ENCODE assay signal across 26 cellular contexts in the genomic region with DNA sequence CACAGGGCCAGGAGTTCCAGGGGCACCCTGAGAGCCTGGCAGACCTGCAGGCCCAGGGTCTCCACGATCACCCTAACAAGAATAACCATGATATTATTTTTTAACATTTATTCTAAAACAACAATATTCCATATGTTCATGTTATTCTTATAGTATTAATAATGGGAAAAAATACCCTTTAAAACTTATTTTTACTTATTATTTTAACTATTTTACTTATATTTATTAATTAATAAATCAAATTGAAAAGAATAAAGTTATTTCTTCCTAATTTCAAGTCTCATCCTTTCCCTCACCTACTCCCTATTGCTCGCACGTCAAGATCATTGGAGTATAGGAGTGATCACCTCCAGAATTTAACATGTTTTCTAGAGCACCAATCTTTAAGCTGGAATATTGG.
"Had no signal": no experiment of that assay in that cellular context is flagged by ENCODE, and none has a peak within 500 bp of the region (broad histone marks: within the 10 kb centered on the region; RNA-seq: fewer than 3 reads in every experiment).

No MANE protein-coding gene starts in this region.

- H3K4me3 ChIP-seq: colonic mucosa, gastrocnemius medialis, heart left ventricle, lower lobe of right lung, pancreas, right lobe of liver, thyroid gland, vagina had no signal

- ATAC-seq: gastrocnemius medialis; heart left ventricle; left ventricle myocardium superior; lower lobe of right lung; natural killer cell; pancreas; right lobe of liver; stimulated activated naive CD8-positive, alpha-beta T cell treated with anti-CD3 and anti-CD28 coated beads, Interleukin-15, amount 100 ng/mL, for 72 hours had no signal

- H3K4me1 Mint-ChIP-seq: immature natural killer cell; natural killer cell; stimulated activated naive CD8-positive, alpha-beta T cell treated with anti-CD3 and anti-CD28 coated beads, Interleukin-15, amount 100 ng/mL, for 72 hours had no signal

- H3K36me3 ChIP-seq: colonic mucosa, gastrocnemius medialis, lower lobe of right lung, pancreas, thyroid gland had no signal

- H3K36me3 Mint-ChIP-seq: immature natural killer cell, natural killer cell had no signal

- DNase-seq: central memory CD4-positive, alpha-beta T cell; colonic mucosa; effector memory CD4-positive, alpha-beta T cell; gastrocnemius medialis; heart left ventricle; hippocampal formation; immature natural killer cell; islet precursor cell; kidney glomerular epithelial cell; left ventricle myocardium superior; lower lobe of right lung; natural killer cell; occipital lobe; pancreas; retina; right lobe of liver; small intestine; stimulated activated CD4-positive, alpha-beta T cell treated with anti-CD3 and anti-CD28 coated beads, Interleukin-12 subunit alpha, Interleukin-12 subunit beta, amount 100 ng/mL, for 4 hours; stimulated activated CD4-positive, alpha-beta T cell treated with anti-CD3 and anti-CD28 coated beads, Interleukin-1b, Interleukin-23, amount 100 ng/mL, for 48 hours; stimulated activated CD4-positive, alpha-beta T cell treated with anti-CD3 and anti-CD28 coated beads, Interleukin-4, amount 100 ng/mL, for 1 hour; stimulated activated CD8-positive, alpha-beta memory T cell treated with anti-CD3 and anti-CD28 coated beads, Interleukin-4, amount 100 ng/mL, for 48 hours; stimulated activated naive CD4-positive, alpha-beta T cell; stimulated activated naive CD8-positive, alpha-beta T cell treated with anti-CD3 and anti-CD28 coated beads, Interleukin-15, amount 100 ng/mL, for 72 hours; thyroid gland; trophoblast cell had no signal

- FAIRE-seq: pancreas, small intestine had no signal

- H3K4me3 Mint-ChIP-seq: immature natural killer cell; natural killer cell; stimulated activated naive CD8-positive, alpha-beta T cell treated with anti-CD3 and anti-CD28 coated beads, Interleukin-15, amount 100 ng/mL, for 72 hours had no signal

- H3K9me3 ChIP-seq: colonic mucosa, gastrocnemius medialis, heart left ventricle, lower lobe of right lung, pancreas, right lobe of liver, thyroid gland, vagina had no signal

- H3K27ac ChIP-seq: colonic mucosa, gastrocnemius medialis, heart left ventricle, lower lobe of right lung, pancreas, right lobe of liver, thyroid gland, vagina had no signal

- H3K9me3 Mint-ChIP-seq: stimulated activated naive CD8-positive, alpha-beta T cell treated with anti-CD3 and anti-CD28 coated beads, Interleukin-15, amount 100 ng/mL, for 72 hours had no signal

- H3K27ac Mint-ChIP-seq: immature natural killer cell; natural killer cell; stimulated activated naive CD8-positive, alpha-beta T cell treated with anti-CD3 and anti-CD28 coated beads, Interleukin-15, amount 100 ng/mL, for 72 hours had no signal

- H3K4me1 ChIP-seq: colonic mucosa, gastrocnemius medialis, heart left ventricle, lower lobe of right lung, right lobe of liver, thyroid gland, vagina had no signal

- H3K27me3 ChIP-seq: colonic mucosa, gastrocnemius medialis, heart left ventricle, pancreas, right lobe of liver, thyroid gland, vagina had no signal

- H3K27me3 Mint-ChIP-seq: stimulated activated naive CD8-positive, alpha-beta T cell treated with anti-CD3 and anti-CD28 coated beads, Interleukin-15, amount 100 ng/mL, for 72 hours had no signal
